Comparison of ENCODE assay signal across 1 cellular context in the genomic region with DNA sequence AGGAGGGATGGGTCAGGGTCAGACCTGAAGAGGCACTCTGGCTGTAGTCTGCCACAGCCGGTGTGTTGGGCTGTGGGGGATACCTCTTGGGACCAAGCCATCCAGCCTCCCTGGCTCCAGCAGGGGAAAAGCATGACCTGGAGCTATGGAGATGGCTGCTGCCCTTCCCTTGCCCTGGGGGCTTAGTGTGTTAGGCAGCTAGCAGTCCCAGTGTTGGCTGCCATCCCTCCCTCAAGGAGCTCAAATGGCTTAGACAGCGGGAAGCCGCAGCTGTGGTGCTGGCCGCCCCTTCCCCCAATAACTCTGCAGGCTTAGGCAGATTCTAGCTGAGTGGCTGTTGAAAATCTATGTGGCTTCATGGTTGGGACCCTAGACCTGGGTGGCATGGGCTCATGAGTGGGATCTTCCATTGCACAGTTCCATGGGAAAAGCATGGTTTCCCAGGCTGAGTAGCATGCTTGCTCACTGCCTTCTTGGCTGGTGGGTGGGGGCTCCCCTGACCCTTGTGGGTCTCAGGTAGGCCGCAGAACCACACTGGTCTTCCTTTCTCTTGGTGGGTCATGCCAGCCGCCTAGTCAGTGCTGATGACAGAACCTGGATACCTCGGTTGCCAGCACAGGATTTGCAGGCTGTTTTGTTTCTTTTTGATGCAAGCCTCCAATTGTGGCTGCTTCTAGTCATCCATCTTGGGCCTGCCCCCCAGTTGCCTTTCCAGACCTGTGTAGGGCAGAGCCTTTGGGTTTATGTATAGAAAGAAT.
TF ChIP-seq lines count a peak whose summit lies in the region.

No MANE protein-coding gene starts in this region.

TF ChIP-seq in WTC11, 78 proteins besides CTCF, POLR2A, EP300 and RAD21 (continued from another document):
- TF ChIP-seq ZSCAN18 (CRISPR knock-in tag; IDR thresholded peaks at IDR 0.05), result no peak
- no peak for TF ChIP-seq NR1H2 (CRISPR knock-in tag; IDR thresholded peaks at IDR 0.05)
- TF ChIP-seq, protein P1, sequence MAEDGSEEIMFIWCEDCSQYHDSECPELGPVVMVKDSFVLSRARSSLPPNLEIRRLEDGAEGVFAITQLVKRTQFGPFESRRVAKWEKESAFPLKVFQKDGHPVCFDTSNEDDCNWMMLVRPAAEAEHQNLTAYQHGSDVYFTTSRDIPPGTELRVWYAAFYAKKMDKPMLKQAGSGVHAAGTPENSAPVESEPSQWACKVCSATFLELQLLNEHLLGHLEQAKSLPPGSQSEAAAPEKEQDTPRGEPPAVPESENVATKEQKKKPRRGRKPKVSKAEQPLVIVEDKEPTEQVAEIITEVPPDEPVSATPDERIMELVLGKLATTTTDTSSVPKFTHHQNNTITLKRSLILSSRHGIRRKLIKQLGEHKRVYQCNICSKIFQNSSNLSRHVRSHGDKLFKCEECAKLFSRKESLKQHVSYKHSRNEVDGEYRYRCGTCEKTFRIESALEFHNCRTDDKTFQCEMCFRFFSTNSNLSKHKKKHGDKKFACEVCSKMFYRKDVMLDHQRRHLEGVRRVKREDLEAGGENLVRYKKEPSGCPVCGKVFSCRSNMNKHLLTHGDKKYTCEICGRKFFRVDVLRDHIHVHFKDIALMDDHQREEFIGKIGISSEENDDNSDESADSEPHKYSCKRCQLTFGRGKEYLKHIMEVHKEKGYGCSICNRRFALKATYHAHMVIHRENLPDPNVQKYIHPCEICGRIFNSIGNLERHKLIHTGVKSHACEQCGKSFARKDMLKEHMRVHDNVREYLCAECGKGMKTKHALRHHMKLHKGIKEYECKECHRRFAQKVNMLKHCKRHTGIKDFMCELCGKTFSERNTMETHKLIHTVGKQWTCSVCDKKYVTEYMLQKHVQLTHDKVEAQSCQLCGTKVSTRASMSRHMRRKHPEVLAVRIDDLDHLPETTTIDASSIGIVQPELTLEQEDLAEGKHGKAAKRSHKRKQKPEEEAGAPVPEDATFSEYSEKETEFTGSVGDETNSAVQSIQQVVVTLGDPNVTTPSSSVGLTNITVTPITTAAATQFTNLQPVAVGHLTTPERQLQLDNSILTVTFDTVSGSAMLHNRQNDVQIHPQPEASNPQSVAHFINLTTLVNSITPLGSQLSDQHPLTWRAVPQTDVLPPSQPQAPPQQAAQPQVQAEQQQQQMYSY (CRISPR knock-in tag; IDR thresholded peaks at IDR 0.05), result no peak
- no peak for TF ChIP-seq FOXP4 (CRISPR knock-in tag; IDR thresholded peaks at IDR 0.05)
- no peak for TF ChIP-seq SOX15 (CRISPR knock-in tag; IDR thresholded peaks at IDR 0.05)
- no peak for TF ChIP-seq ETV6 (CRISPR knock-in tag; IDR thresholded peaks at IDR 0.05)
- no peak for TF ChIP-seq GABPB1 (CRISPR knock-in tag; IDR thresholded peaks at IDR 0.05)
- TF ChIP-seq CREM (CRISPR knock-in tag; IDR thresholded peaks at IDR 0.05), result no peak
- TF ChIP-seq, protein P2, sequence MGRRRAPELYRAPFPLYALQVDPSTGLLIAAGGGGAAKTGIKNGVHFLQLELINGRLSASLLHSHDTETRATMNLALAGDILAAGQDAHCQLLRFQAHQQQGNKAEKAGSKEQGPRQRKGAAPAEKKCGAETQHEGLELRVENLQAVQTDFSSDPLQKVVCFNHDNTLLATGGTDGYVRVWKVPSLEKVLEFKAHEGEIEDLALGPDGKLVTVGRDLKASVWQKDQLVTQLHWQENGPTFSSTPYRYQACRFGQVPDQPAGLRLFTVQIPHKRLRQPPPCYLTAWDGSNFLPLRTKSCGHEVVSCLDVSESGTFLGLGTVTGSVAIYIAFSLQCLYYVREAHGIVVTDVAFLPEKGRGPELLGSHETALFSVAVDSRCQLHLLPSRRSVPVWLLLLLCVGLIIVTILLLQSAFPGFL (CRISPR knock-in tag; IDR thresholded peaks at IDR 0.05; ENCODE audit: borderline replicate concordance), result no peak
- TF ChIP-seq ESRRA (CRISPR knock-in tag; IDR thresholded peaks at IDR 0.05; ENCODE audit: borderline replicate concordance), result no peak
- TF ChIP-seq MLX (CRISPR knock-in tag; IDR thresholded peaks at IDR 0.05), result no peak
- TF ChIP-seq ZNF396 (CRISPR knock-in tag; IDR thresholded peaks at IDR 0.05; ENCODE audit: borderline replicate concordance), result no peak
- no peak for TF ChIP-seq CREB1 (CRISPR knock-in tag; IDR thresholded peaks at IDR 0.05)
- TF ChIP-seq JUN (CRISPR knock-in tag; IDR thresholded peaks at IDR 0.05), result no peak
- no peak for TF ChIP-seq ATF2 (CRISPR knock-in tag; IDR thresholded peaks at IDR 0.05; ENCODE audit: borderline replicate concordance, low read depth)
- TF ChIP-seq ELF4 (CRISPR knock-in tag; IDR thresholded peaks at IDR 0.05; ENCODE audit: low read depth), result no peak
- TF ChIP-seq, protein P3, sequence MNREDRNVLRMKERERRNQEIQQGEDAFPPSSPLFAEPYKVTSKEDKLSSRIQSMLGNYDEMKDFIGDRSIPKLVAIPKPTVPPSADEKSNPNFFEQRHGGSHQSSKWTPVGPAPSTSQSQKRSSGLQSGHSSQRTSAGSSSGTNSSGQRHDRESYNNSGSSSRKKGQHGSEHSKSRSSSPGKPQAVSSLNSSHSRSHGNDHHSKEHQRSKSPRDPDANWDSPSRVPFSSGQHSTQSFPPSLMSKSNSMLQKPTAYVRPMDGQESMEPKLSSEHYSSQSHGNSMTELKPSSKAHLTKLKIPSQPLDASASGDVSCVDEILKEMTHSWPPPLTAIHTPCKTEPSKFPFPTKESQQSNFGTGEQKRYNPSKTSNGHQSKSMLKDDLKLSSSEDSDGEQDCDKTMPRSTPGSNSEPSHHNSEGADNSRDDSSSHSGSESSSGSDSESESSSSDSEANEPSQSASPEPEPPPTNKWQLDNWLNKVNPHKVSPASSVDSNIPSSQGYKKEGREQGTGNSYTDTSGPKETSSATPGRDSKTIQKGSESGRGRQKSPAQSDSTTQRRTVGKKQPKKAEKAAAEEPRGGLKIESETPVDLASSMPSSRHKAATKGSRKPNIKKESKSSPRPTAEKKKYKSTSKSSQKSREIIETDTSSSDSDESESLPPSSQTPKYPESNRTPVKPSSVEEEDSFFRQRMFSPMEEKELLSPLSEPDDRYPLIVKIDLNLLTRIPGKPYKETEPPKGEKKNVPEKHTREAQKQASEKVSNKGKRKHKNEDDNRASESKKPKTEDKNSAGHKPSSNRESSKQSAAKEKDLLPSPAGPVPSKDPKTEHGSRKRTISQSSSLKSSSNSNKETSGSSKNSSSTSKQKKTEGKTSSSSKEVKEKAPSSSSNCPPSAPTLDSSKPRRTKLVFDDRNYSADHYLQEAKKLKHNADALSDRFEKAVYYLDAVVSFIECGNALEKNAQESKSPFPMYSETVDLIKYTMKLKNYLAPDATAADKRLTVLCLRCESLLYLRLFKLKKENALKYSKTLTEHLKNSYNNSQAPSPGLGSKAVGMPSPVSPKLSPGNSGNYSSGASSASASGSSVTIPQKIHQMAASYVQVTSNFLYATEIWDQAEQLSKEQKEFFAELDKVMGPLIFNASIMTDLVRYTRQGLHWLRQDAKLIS (CRISPR knock-in tag; IDR thresholded peaks at IDR 0.05; ENCODE audit: borderline replicate concordance), result no peak
